In genomic region chr6:83708546-83708969, GRCh38 we compare ENCODE assay signal across 8 cellular contexts. TPM values are rescaled to one million over a fixed set of nuclear protein-coding genes. Genes with fewer than 3 reads are reported as not detected.
DNase-seq lines count a peak whose midpoint lies in the region; ATAC-seq and TF ChIP-seq lines count a peak whose summit lies in the region.

No MANE protein-coding gene starts in this region.

- H3K27me3 ChIP-seq in mammary epithelial cell (ENCODE audit: insufficient read depth, low read length), result peaks cover 32% of the 10 kb centered on the region
- H3K27me3 ChIP-seq in upper lobe of left lung, result peaks cover 0 to 22% (median 10%) of the 10 kb centered on the region in 4 donors

- CTCF ChIA-PET in mammary epithelial cell (lab: Charles Lee; ENCODE audit: low non-redundant PET), result no interaction called here

- H3K4me1 ChIP-seq in mammary epithelial cell (ENCODE audit: insufficient read depth, low read length), result peaks cover 11% of the 10 kb centered on the region
- H3K4me1 ChIP-seq in upper lobe of left lung, result peaks cover 11 to 20% (median 14%) of the 10 kb centered on the region in 4 donors

- 10% methylated on average over 2 of the region's 52 CpGs for WGBS in mammary epithelial cell (ENCODE audit: low coverage, missing lambda C conversion rate)
- 0% methylated on average over 6 of the region's 52 CpGs; no CpG with 5 or more reads in 1 of the 2 donors for WGBS in lower leg skin, 2 donors
- WGBS in upper lobe of left lung, 2 donors, result 0 to 2% methylated on average over 13 to 14 of the region's 52 CpGs

- TF ChIP-seq POLR2A in lower leg skin (IDR thresholded peaks at IDR 0.05), result no peak
- TF ChIP-seq POLR2A in upper lobe of left lung (IDR thresholded peaks at IDR 0.05), result no peak

- H3K79me2 ChIP-seq in mammary epithelial cell (ENCODE audit: insufficient read depth, low read length), result no peaks in the 10 kb centered on the region

- H4K20me1 ChIP-seq in mammary epithelial cell (ENCODE audit: insufficient read depth, low read length), result no peaks in the 10 kb centered on the region

- H3K4me3 ChIP-seq in AG10803 (ENCODE audit: low read length) (peak overlapping the region; percentile 38), mammary epithelial cell (replicated peaks in 1 of 3; ENCODE audit: insufficient read depth in 1 of 3, low read depth in 2 of 3, low read length in 3 of 3) (peak overlapping the region; percentile 39 to 47 (median 46)), lower leg skin (ENCODE audit: low read depth, poor library complexity, severe bottlenecking) (peak overlapping the region; percentile 15), upper lobe of left lung (peak overlapping the region in 3 of 4 donors; percentile 46 to 54 (median 52))

- dilution Hi-C loops in mammary epithelial cell (cut with HindIII; ENCODE audit: low sequenced_read_pairs), result loop anchor here (25.0 kb wide), 1 partner anchor 104 kb away; no protein-coding TSS in a partner anchor

- H3K27ac ChIP-seq in mammary epithelial cell (ENCODE audit: insufficient read depth, low read depth, low read length) (no peak overlapping the region), upper lobe of left lung (no peak overlapping the region)

- DNase-seq in AG10803 (ENCODE audit: low read depth) (no peak), mammary epithelial cell (no peak), lower leg skin (ENCODE audit: low spot score in 2 of 2) (no peak), upper lobe of left lung (no peak), HCEC 1CT (no peak), DMS79 (lab: John Stamatoyannopoulos, UW) (no peak)

- H3K36me3 ChIP-seq in mammary epithelial cell (ENCODE audit: insufficient read depth, low read length) (no peaks in the 10 kb centered on the region), upper lobe of left lung (no peaks in the 10 kb centered on the region)

- H3K9me3 ChIP-seq in mammary epithelial cell (replicated peaks; ENCODE audit: insufficient read depth, low read length) (no peaks in the 10 kb centered on the region), upper lobe of left lung (peaks cover 0 to 10% (median 0%) of the 10 kb centered on the region in 4 donors)

- peak overlapping the region; percentile 76 for H2AFZ ChIP-seq in mammary epithelial cell (ENCODE audit: low read depth, low read length)

- no TSS peak for BruUV-seq in mammary epithelial cell (replicated peaks; lab: Mats Ljungman, UMichigan)

- TF ChIP-seq CTCF in AG10803 (conservative IDR thresholded peaks at IDR 0.05; ENCODE audit: low read length), result no peak
- no peak for TF ChIP-seq CTCF in mammary epithelial cell (conservative IDR thresholded peaks at IDR 0.05 in 1 of 2, IDR thresholded peaks at IDR 0.05 in 1 of 2; ENCODE audit: extremely low read depth in 1 of 2, insufficient read depth in 1 of 2, low read depth in 1 of 2, low read length in 2 of 2)
- TF ChIP-seq CTCF in lower leg skin (IDR thresholded peaks at IDR 0.05), result no peak
- no peak for TF ChIP-seq CTCF in upper lobe of left lung (IDR thresholded peaks at IDR 0.05)

- intact Hi-C loops in mammary epithelial cell (cut with micrococcal nuclease) (no loop called here), lower leg skin (cut with DNase I; ENCODE audit: low total_unique reads) (no loop called here)

- ATAC-seq in HG02943 (IDR thresholded peaks at IDR 0.05; ENCODE audit: low read depth, unreplicated experiment), result peak; percentile 31
- peak in 1 of 2 donors; percentile 63 for ATAC-seq in upper lobe of left lung (ENCODE audit: low FRiP score in 2 of 2)
- ATAC-seq in HG03439 (IDR thresholded peaks at IDR 0.05; ENCODE audit: unreplicated experiment), result no peak

- H3K4me2 ChIP-seq in mammary epithelial cell (ENCODE audit: insufficient read depth, low read depth, low read length), result peak overlapping the region; percentile 90

- H3K9ac ChIP-seq in mammary epithelial cell (ENCODE audit: insufficient read depth, low read length), result no peak overlapping the region

- in situ Hi-C loops in mammary epithelial cell (cut with MboI; ENCODE audit: low sequenced_read_pairs in 2 of 2), result no loop called here

- TF ChIP-seq EP300 in upper lobe of left lung (IDR thresholded peaks at IDR 0.05), result no peak

RNA-seq across cellular contexts. Expression of gene SNAP91, which starts 0.3 kb away (rescaled TPM):
- under 1 TPM in 1 of 2 donors, not detected in 1; 0.33 TPM for total RNA-seq in mammary epithelial cell
- polyA plus RNA-seq in mammary epithelial cell, result not detected
- not detected for polyA minus RNA-seq in mammary epithelial cell
- not detected for total RNA-seq in lower leg skin
- total RNA-seq in upper lobe of left lung, result under 1 TPM in 1 of 6 donors, not detected in 5; 0.23 TPM
